In genomic region chr3:100264242-100264641, GRCh38 we compare ENCODE assay signal across 20 cellular contexts. TPM values are rescaled to one million over a fixed set of nuclear protein-coding genes. Genes with fewer than 3 reads are reported as not detected.
DNase-seq lines count a peak whose midpoint lies in the region; ATAC-seq and TF ChIP-seq lines count a peak whose summit lies in the region.
"Had no signal": no experiment of that assay in that cellular context is flagged by ENCODE, and none has a peak within 500 bp of the region (broad histone marks: within the 10 kb centered on the region; RNA-seq: fewer than 3 reads in every experiment).

No MANE protein-coding gene starts in this region.

- DNase-seq in EH (ENCODE audit: low read depth) = peak; percentile 35
- DNase-seq in M059J (ENCODE audit: low read depth) = peak; percentile 26
- no peak for DNase-seq in chondrocyte (ENCODE audit: low spot score)
- DNase-seq in neural crest cell (ENCODE audit: low read depth, low spot score) = no peak
- no peak for DNase-seq in activated gamma-delta T cell treated with Interleukin-2 at 50 U/mL for 16 hours
- no peak for DNase-seq in NCI-H2227 (lab: John Stamatoyannopoulos, UW; ENCODE audit: unreplicated experiment)
- DNase-seq in NCI-H510A (lab: John Stamatoyannopoulos, UW) = no peak
- DNase-seq: activated B cell treated with CpG ODN at 0.5 μM for 24 hours, AML-193, body of pancreas, DMS 273 treated with DMSO at 0.1 percent for 48 hours, heart left ventricle, NCI-H1048, occipital lobe, SW 1271, thyroid gland had no signal

- H3K4me1 Mint-ChIP-seq in chondrocyte (ENCODE audit: low read depth) (peaks cover 70% of the 10 kb centered on the region), neural crest cell (peaks cover 34% of the 10 kb centered on the region)

- H3K9me3 Mint-ChIP-seq in chondrocyte (ENCODE audit: low read depth) (no peaks in the 10 kb centered on the region), neural crest cell (no peaks in the 10 kb centered on the region)
- H3K9me3 Mint-ChIP-seq: activated B cell treated with CpG ODN at 0.5 μM for 24 hours; dendritic cell treated with granulocyte-macrophage colony-stimulating factor and Interleukin-4, amounts not matched to agents 40 ng/mL and 50 ng/mL, for 4 days; mesothelial cell of epicardium; stimulated activated effector memory CD8-positive, alpha-beta T cell treated with anti-CD3 and anti-CD28 coated beads, Interleukin-12 subunit alpha, Interleukin-12 subunit beta, amount 100 ng/mL, for 72 hours had no signal

- no peaks in the 10 kb centered on the region for H3K36me3 Mint-ChIP-seq in chondrocyte (ENCODE audit: low read depth)
- no peaks in the 10 kb centered on the region for H3K36me3 Mint-ChIP-seq in neural crest cell (ENCODE audit: low read depth)
- H3K36me3 Mint-ChIP-seq: mesothelial cell of epicardium had no signal

- TF ChIP-seq CTCF in chondrocyte (IDR thresholded peaks at IDR 0.05) (no peak), neural crest cell (conservative IDR thresholded peaks at IDR 0.05) (no peak)

- ATAC-seq in HG03432 (IDR thresholded peaks at IDR 0.05; ENCODE audit: unreplicated experiment) = no peak
- ATAC-seq: body of pancreas; heart left ventricle; stimulated activated effector memory CD8-positive, alpha-beta T cell treated with anti-CD3 and anti-CD28 coated beads, Interleukin-12 subunit alpha, Interleukin-12 subunit beta, amount 100 ng/mL, for 72 hours had no signal

- H3K27me3 Mint-ChIP-seq in chondrocyte (ENCODE audit: low read depth) = no peaks in the 10 kb centered on the region
- no peaks in the 10 kb centered on the region for H3K27me3 Mint-ChIP-seq in neural crest cell (ENCODE audit: low read depth)
- H3K27me3 Mint-ChIP-seq: activated B cell treated with CpG ODN at 0.5 μM for 24 hours; dendritic cell treated with granulocyte-macrophage colony-stimulating factor and Interleukin-4, amounts not matched to agents 40 ng/mL and 50 ng/mL, for 4 days had no signal

- H3K4me3 Mint-ChIP-seq in chondrocyte (ENCODE audit: unreplicated experiment) (no peak overlapping the region), neural crest cell (peak overlapping the region; percentile 64)
- H3K4me3 Mint-ChIP-seq: activated B cell treated with CpG ODN at 0.5 μM for 24 hours; dendritic cell treated with granulocyte-macrophage colony-stimulating factor and Interleukin-4, amounts not matched to agents 40 ng/mL and 50 ng/mL, for 4 days; mesothelial cell of epicardium; stimulated activated effector memory CD8-positive, alpha-beta T cell treated with anti-CD3 and anti-CD28 coated beads, Interleukin-12 subunit alpha, Interleukin-12 subunit beta, amount 100 ng/mL, for 72 hours had no signal

- H3K27ac Mint-ChIP-seq in chondrocyte (ENCODE audit: unreplicated experiment) = peak overlapping the region; percentile 74
- H3K27ac Mint-ChIP-seq in neural crest cell (ENCODE audit: unreplicated experiment) = no peak overlapping the region
- H3K27ac Mint-ChIP-seq: activated B cell treated with CpG ODN at 0.5 μM for 24 hours; dendritic cell treated with granulocyte-macrophage colony-stimulating factor and Interleukin-4, amounts not matched to agents 40 ng/mL and 50 ng/mL, for 4 days; mesothelial cell of epicardium; stimulated activated effector memory CD8-positive, alpha-beta T cell treated with anti-CD3 and anti-CD28 coated beads, Interleukin-12 subunit alpha, Interleukin-12 subunit beta, amount 100 ng/mL, for 72 hours had no signal

RNA-seq across cellular contexts. Expression of gene TBC1D23, which starts 3.5 kb away (rescaled TPM):
- total RNA-seq in M059J (2014; rRNA removed; shearing (Covaris generic)) = 79.3 and 81.2 TPM in 2 replicates
- 43.5 to 47.2 TPM (median 46.6 TPM) in 3 replicates for total RNA-seq in chondrocyte
- 23.3 and 25.2 TPM in 2 replicates for total RNA-seq in neural crest cell

Comparison
In these comparisons a context has a peak if more than half of its experiments do, and no peak if none do; other contexts are left out.
1. DNase-seq: peak in EH (single experiment) and M059J (single experiment); none in chondrocyte (single experiment), neural crest cell (single experiment), activated gamma-delta T cell treated with Interleukin-2 at 50 U/mL for 16 hours (single experiment), NCI-H2227 (single experiment) and NCI-H510A (single experiment).